ENCODE assay signal across 8 cellular contexts in genomic region chr5:129048509-129048908, GRCh38.
"Had no signal": no experiment of that assay in that cellular context is flagged by ENCODE, and none has a peak within 500 bp of the region (broad histone marks: within the 10 kb centered on the region; RNA-seq: fewer than 3 reads in every experiment).

No MANE protein-coding gene starts in this region.

- H3K4me3 ChIP-seq: GM23338 had no signal

- H3K27me3 Mint-ChIP-seq: IgD-negative memory B cell had no signal

- DNase-seq: H9, HCEC 1CT, HFFc6, KBM-7 had no signal

- H3K27ac ChIP-seq: HL-60 had no signal

- H3K4me1 Mint-ChIP-seq: GM23338, H9, IgD-negative memory B cell had no signal

- ATAC-seq: GM23338, HepG2 had no signal

- H3K4me3 Mint-ChIP-seq: GM23338, H9, HFFc6, IgD-negative memory B cell had no signal

- H3K27ac Mint-ChIP-seq: GM23338, H9, HFFc6, IgD-negative memory B cell had no signal
